ENCODE assay signal across 28 cellular contexts in the genomic region with DNA sequence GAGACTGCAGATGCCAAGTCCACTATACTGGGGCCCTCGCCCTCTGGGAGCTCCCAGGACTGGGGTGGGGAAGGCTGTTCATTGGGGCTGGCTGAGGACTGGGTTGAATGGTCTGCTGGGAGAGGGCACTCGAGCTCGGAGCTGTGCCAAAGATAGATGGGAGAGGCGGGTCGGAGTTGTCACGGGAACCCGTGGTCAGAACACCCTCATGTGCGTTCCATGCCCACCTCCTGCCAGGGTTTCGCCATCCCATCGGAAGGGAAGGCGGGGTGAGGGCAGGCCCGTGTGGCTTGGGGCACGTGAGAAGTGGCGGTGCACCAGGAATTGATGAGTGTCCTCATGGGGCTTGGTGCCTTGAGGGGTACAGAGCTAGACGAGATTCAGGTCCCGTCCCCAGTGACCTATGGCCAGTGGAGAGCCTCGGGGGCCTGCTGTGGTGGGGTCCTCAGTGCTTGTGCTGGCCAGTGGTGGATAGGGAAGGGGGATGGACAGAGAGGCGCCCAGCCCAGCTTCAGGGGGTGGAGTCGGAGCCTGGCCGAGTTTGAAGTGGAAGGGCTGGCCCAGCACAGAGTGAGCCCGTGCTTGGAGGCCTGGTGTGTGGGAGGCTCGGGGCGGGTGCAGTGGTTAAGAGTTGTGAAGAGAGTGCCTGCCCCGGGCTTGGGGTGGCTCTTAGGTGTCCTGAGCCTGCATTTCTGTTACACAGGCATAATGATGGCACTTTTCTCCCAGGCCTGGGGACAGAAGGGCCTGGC. TPM values are rescaled to one million over a fixed set of nuclear protein-coding genes. Genes with fewer than 3 reads are reported as not detected.
DNase-seq lines count a peak whose midpoint lies in the region; ATAC-seq and TF ChIP-seq lines count a peak whose summit lies in the region.
"Had no signal": no experiment of that assay in that cellular context is flagged by ENCODE, and none has a peak within 500 bp of the region (broad histone marks: within the 10 kb centered on the region; RNA-seq: fewer than 3 reads in every experiment).

No MANE protein-coding gene starts in this region.

- H2BK120ac ChIP-seq in neuronal stem cell (ENCODE audit: low read depth, low read length): no peak overlapping the region

- DNase-seq in NCI-H226 (peak; percentile 39), fibroblast of villous mesenchyme (ENCODE audit: low read depth) (peak; percentile 26), neuronal stem cell (ENCODE audit: low spot score) (no peak), psoas muscle (no peak), EL (no peak), HK-2 (ENCODE audit: unreplicated experiment) (no peak)
- DNase-seq in CD4-positive, alpha-beta T cell: no peak
- DNase-seq: activated CD4-positive, alpha-beta T cell treated with anti-CD3 and anti-CD28 coated beads, Interleukin-2, amount 10 ng/mL, durations not matched to agents 24 days and 14 days; activated naive CD8-positive, alpha-beta T cell treated with anti-CD3 and anti-CD28 coated beads, Interleukin-2, amount 50 U/mL, for 24 hours; activated T-cell treated with anti-CD3 and anti-CD28 coated beads, Interleukin-2, amount 50 U/mL, for 48 hours; cerebellar nuclear complex; esophagus squamous epithelium; GOT3; left ventricle myocardium inferior; NCI-H1105; NCI-H774; right lobe of liver; stimulated activated CD4-positive, alpha-beta T cell treated with anti-CD3 and anti-CD28 coated beads, Interleukin-12 subunit alpha, Interleukin-12 subunit beta, amount 100 ng/mL, for 4 hours; stimulated activated CD4-positive, alpha-beta T cell treated with anti-CD3 and anti-CD28 coated beads, Interleukin-4, amount 100 ng/mL, for 4 hours; stimulated activated naive CD4-positive, alpha-beta T cell had no signal

- no peak overlapping the region for H3K4ac ChIP-seq in neuronal stem cell (ENCODE audit: low read length)

- H3K36me3 ChIP-seq in BLaER1 (peaks cover 40% of the 10 kb centered on the region), neuronal stem cell (replicated peaks in 1 of 2; ENCODE audit: control insufficient read depth in 2 of 2, insufficient read depth in 2 of 2, low read length in 2 of 2) (peaks cover 7 to 45% of the 10 kb centered on the region in 2 donors), psoas muscle (ENCODE audit: insufficient read depth in 1 of 2, low read depth in 1 of 2) (peaks cover 0 to 30% of the 10 kb centered on the region in 2 donors)

- H2BK5ac ChIP-seq in neuronal stem cell (ENCODE audit: low read length): no peak overlapping the region

- H2BK15ac ChIP-seq in neuronal stem cell (ENCODE audit: low read length): no peak overlapping the region

- no peaks in the 10 kb centered on the region for H3K27me3 Mint-ChIP-seq in CD4-positive, alpha-beta T cell
- H3K27me3 Mint-ChIP-seq: activated naive CD8-positive, alpha-beta T cell treated with anti-CD3 and anti-CD28 coated beads, Interleukin-2, amount 50 U/mL, for 24 hours had no signal

- H2AFZ ChIP-seq in neuronal stem cell (ENCODE audit: low read length): no peak overlapping the region

- peaks cover 23% of the 10 kb centered on the region for H3K4me1 Mint-ChIP-seq in CD4-positive, alpha-beta T cell (ENCODE audit: low read depth)

- H3K4me1 ChIP-seq in BLaER1 (peaks cover 52% of the 10 kb centered on the region), neuronal stem cell (ENCODE audit: control insufficient read depth in 2 of 2, insufficient read depth in 1 of 2, low read depth in 1 of 2, low read length in 2 of 2) (peaks cover 7 to 19% of the 10 kb centered on the region in 2 donors), psoas muscle (peaks cover 11% of the 10 kb centered on the region)

- peak overlapping the region; percentile 1; the same call in 1 of the 2 replicates for H3K9ac ChIP-seq in BLaER1
- H3K9ac ChIP-seq in neuronal stem cell (ENCODE audit: low read depth, low read length, poor library complexity): no peak overlapping the region

- no peak overlapping the region for H3K18ac ChIP-seq in neuronal stem cell (ENCODE audit: low read length)

- no peak overlapping the region for H3K4me3 ChIP-seq in BLaER1
- H3K4me3 ChIP-seq in fibroblast of villous mesenchyme (ENCODE audit: low read depth, low read length): no peak overlapping the region
- no peak overlapping the region for H3K4me3 ChIP-seq in neuronal stem cell (ENCODE audit: low read length in 2 of 2)
- H3K4me3 ChIP-seq in psoas muscle: no peak overlapping the region
- H3K4me3 ChIP-seq: esophagus squamous epithelium, gastroesophageal sphincter, left ventricle myocardium inferior, right lobe of liver, SK-N-MC, suprapubic skin, vagina had no signal

- H3K14ac ChIP-seq in neuronal stem cell (ENCODE audit: low read length): no peak overlapping the region

- no peak overlapping the region for H3K27ac ChIP-seq in BLaER1
- no peak overlapping the region for H3K27ac ChIP-seq in neuronal stem cell (replicated peaks; ENCODE audit: low read length)
- no peak overlapping the region for H3K27ac ChIP-seq in psoas muscle
- H3K27ac ChIP-seq in CD4-positive, alpha-beta T cell (ENCODE audit: low read depth, low read length): no peak overlapping the region
- H3K27ac ChIP-seq: esophagus squamous epithelium, gastroesophageal sphincter, left ventricle myocardium inferior, right lobe of liver, RWPE1, SK-N-MC, suprapubic skin, vagina, VCaP had no signal

- WGBS in neuronal stem cell (ENCODE audit: extremely low coverage in 2 of 2, insufficient read length in 2 of 2, insufficient replicate concordance in 1 of 2), 2 donors: no CpG with 5 or more reads among the region's 24 CpGs
- WGBS in psoas muscle, 3 donors: 88 to 92% (median 90%) methylated on average over 19 to 24 of the region's 24 CpGs

- H3K27ac Mint-ChIP-seq in CD4-positive, alpha-beta T cell: no peak overlapping the region
- H3K27ac Mint-ChIP-seq: activated CD4-positive, alpha-beta T cell treated with anti-CD3 and anti-CD28 coated beads, Interleukin-2, amount 10 ng/mL, durations not matched to agents 24 days and 14 days; activated naive CD8-positive, alpha-beta T cell treated with anti-CD3 and anti-CD28 coated beads, Interleukin-2, amount 50 U/mL, for 24 hours; T-helper 1 cell treated with Interleukin-12 subunit alpha and Interleukin-12 subunit beta and Interleukin-4 antibody, amounts not matched to agents 30 μg/mL and 1 μg/mL, for 36 hours had no signal

- H2AK5ac ChIP-seq in neuronal stem cell (ENCODE audit: low read depth, low read length): no peak overlapping the region

- H3K4me2 ChIP-seq in BLaER1: peak overlapping the region; percentile 91; the same call in 1 of the 2 replicates
- H3K4me2 ChIP-seq in neuronal stem cell (ENCODE audit: insufficient read depth, low read length, poor library complexity, severe bottlenecking): no peak overlapping the region

- H3K23ac ChIP-seq in neuronal stem cell (ENCODE audit: low read depth, low read length, poor library complexity): peak overlapping the region; percentile 82

- POLR2A ChIA-PET in CD4-positive, alpha-beta T cell (lab: Charles Lee): no interaction called here

- CTCF ChIA-PET in CD4-positive, alpha-beta T cell (lab: Charles Lee): no interaction called here

- H3K36me3 Mint-ChIP-seq in CD4-positive, alpha-beta T cell (ENCODE audit: low read depth): peaks cover 4% of the 10 kb centered on the region

- H4K20me1 ChIP-seq in BLaER1: peaks cover 48% of the 10 kb centered on the region

- no peaks in the 10 kb centered on the region for H3K27me3 ChIP-seq in BLaER1
- H3K27me3 ChIP-seq in neuronal stem cell (ENCODE audit: control insufficient read depth in 3 of 3, insufficient read depth in 3 of 3, low read depth in 1 of 3, low read length in 3 of 3): no peaks in the 10 kb centered on the region
- H3K27me3 ChIP-seq in psoas muscle (ENCODE audit: insufficient read depth in 3 of 3, low read length in 2 of 3): no peaks in the 10 kb centered on the region
- no peaks in the 10 kb centered on the region for H3K27me3 ChIP-seq in CD4-positive, alpha-beta T cell (ENCODE audit: control insufficient read depth, insufficient read depth, low read length)
- H3K27me3 ChIP-seq: esophagus squamous epithelium, gastroesophageal sphincter, right lobe of liver, suprapubic skin, vagina had no signal

- H4K91ac ChIP-seq in neuronal stem cell (ENCODE audit: low read depth, low read length, poor library complexity): no peak overlapping the region

- ATAC-seq in psoas muscle: no peak
- ATAC-seq in CD4-positive, alpha-beta T cell (ENCODE audit: poor library complexity): no peak
- ATAC-seq: activated naive CD8-positive, alpha-beta T cell treated with anti-CD3 and anti-CD28 coated beads, Interleukin-2, amount 50 U/mL, for 24 hours; gastroesophageal sphincter; right lobe of liver had no signal

- H3K79me1 ChIP-seq in neuronal stem cell (ENCODE audit: low read depth, low read length): peaks cover 23% of the 10 kb centered on the region

- no peak overlapping the region for H4K8ac ChIP-seq in neuronal stem cell (ENCODE audit: low read depth, low read length)

- intact Hi-C loops in psoas muscle (cut with DNase I): loop anchor here (5.0 to 10.0 kb wide), 2 partner anchors 47 to 109 kb away; a partner anchor contains a TSS
- intact Hi-C loops in CD4-positive, alpha-beta T cell (cut with DNase I, micrococcal nuclease): loop anchor here in 1 of 2 experiments (5.0 to 10.0 kb wide), 2 partner anchors 87 to 561 kb away; a partner anchor contains a TSS

- no peaks in the 10 kb centered on the region for H3K9me3 Mint-ChIP-seq in CD4-positive, alpha-beta T cell
- H3K9me3 Mint-ChIP-seq: activated CD4-positive, alpha-beta T cell treated with anti-CD3 and anti-CD28 coated beads, Interleukin-2, amount 10 ng/mL, durations not matched to agents 24 days and 14 days; activated naive CD8-positive, alpha-beta T cell treated with anti-CD3 and anti-CD28 coated beads, Interleukin-2, amount 50 U/mL, for 24 hours; T-helper 1 cell treated with Interleukin-12 subunit alpha and Interleukin-12 subunit beta and Interleukin-4 antibody, amounts not matched to agents 30 μg/mL and 1 μg/mL, for 36 hours had no signal

- no peak overlapping the region for H2BK12ac ChIP-seq in neuronal stem cell (ENCODE audit: low read length)

- H3K9me3 ChIP-seq in BLaER1: no peaks in the 10 kb centered on the region
- no peaks in the 10 kb centered on the region for H3K9me3 ChIP-seq in neuronal stem cell (replicated peaks in 1 of 2; ENCODE audit: control insufficient read depth in 2 of 2, insufficient read depth in 1 of 2, low read depth in 1 of 2, low read length in 2 of 2)
- H3K9me3 ChIP-seq in psoas muscle: no peaks in the 10 kb centered on the region
- no peaks in the 10 kb centered on the region for H3K9me3 ChIP-seq in CD4-positive, alpha-beta T cell (ENCODE audit: control insufficient read depth, low read length)
- H3K9me3 ChIP-seq: esophagus squamous epithelium, gastroesophageal sphincter, left ventricle myocardium inferior, right lobe of liver, suprapubic skin, vagina had no signal

- no peak overlapping the region for H3K4me3 Mint-ChIP-seq in CD4-positive, alpha-beta T cell
- H3K4me3 Mint-ChIP-seq: activated CD4-positive, alpha-beta T cell treated with anti-CD3 and anti-CD28 coated beads, Interleukin-2, amount 10 ng/mL, durations not matched to agents 24 days and 14 days; activated naive CD8-positive, alpha-beta T cell treated with anti-CD3 and anti-CD28 coated beads, Interleukin-2, amount 50 U/mL, for 24 hours; T-helper 1 cell treated with Interleukin-12 subunit alpha and Interleukin-12 subunit beta and Interleukin-4 antibody, amounts not matched to agents 30 μg/mL and 1 μg/mL, for 36 hours had no signal

- TF ChIP-seq CTCF in fibroblast of villous mesenchyme (IDR thresholded peaks at IDR 0.05; ENCODE audit: insufficient read depth, low read depth, low read length) (no peak), psoas muscle (IDR thresholded peaks at IDR 0.05) (no peak)
- TF ChIP-seq CTCF in CD4-positive, alpha-beta T cell (IDR thresholded peaks at IDR 0.05): no peak

RNA-seq across cellular contexts. Expression of a gene that starts 4.3 kb away (rescaled TPM):
- total RNA-seq in fibroblast of villous mesenchyme: 3.9 and 7.7 TPM in 2 replicates
- 18.8 TPM for polyA plus RNA-seq in neuronal stem cell (2013, experiment 1 of 2)
- polyA plus RNA-seq in neuronal stem cell (2013, experiment 2 of 2): 19.4 TPM
- total RNA-seq in psoas muscle: 1 to 10 TPM; 2.8 to 9.4 (median 7.2) TPM
- 1 to 10 TPM; 4.4 to 7.4 (median 5.6) TPM for polyA plus RNA-seq in psoas muscle
- total RNA-seq in CD4-positive, alpha-beta T cell: 1 to 10 TPM; 3.7 to 3.8 TPM

RNA-seq across cellular contexts. Expression of a gene that starts 14.9 kb away (rescaled TPM):
- total RNA-seq in fibroblast of villous mesenchyme (35.4 and 41.9 TPM in 2 replicates), psoas muscle (1 to 10 TPM; 1.2 to 2.7 (median 1.7) TPM)
- polyA plus RNA-seq in neuronal stem cell (2013, experiment 1 of 2): 3.7 TPM
- polyA plus RNA-seq in neuronal stem cell (2013, experiment 2 of 2): 3.8 TPM
- 1 to 10 TPM; 1.3 to 2.2 (median 1.8) TPM for polyA plus RNA-seq in psoas muscle
- total RNA-seq in CD4-positive, alpha-beta T cell: 1 to 10 TPM; 1.8 to 3.2 TPM

RNA-seq across cellular contexts. Expression of a gene that starts 41.9 kb away (rescaled TPM):
- total RNA-seq in fibroblast of villous mesenchyme (1.3 TPM in 2 replicates), psoas muscle (1 to 10 TPM; 2.0 to 6.7 (median 2.5) TPM)
- 4.0 TPM for polyA plus RNA-seq in neuronal stem cell (2013, experiment 1 of 2)
- 3.9 TPM for polyA plus RNA-seq in neuronal stem cell (2013, experiment 2 of 2)
- polyA plus RNA-seq in psoas muscle: 1 to 10 TPM in 2 of 3 donors, under 1 TPM in 1; 0.73 to 2.6 (median 1.8) TPM
- total RNA-seq in CD4-positive, alpha-beta T cell: 1 to 10 TPM; 2.2 to 2.6 TPM

RNA-seq across cellular contexts. Expression of a gene that starts 46.2 kb away (rescaled TPM):
- total RNA-seq in fibroblast of villous mesenchyme (10.0 and 12.5 TPM in 2 replicates), psoas muscle (10 to 100 TPM; 23.8 to 31.2 (median 28.6) TPM)
- 29.0 TPM for polyA plus RNA-seq in neuronal stem cell (2013, experiment 1 of 2)
- 28.1 TPM for polyA plus RNA-seq in neuronal stem cell (2013, experiment 2 of 2)
- polyA plus RNA-seq in psoas muscle: 10 to 100 TPM; 31.7 to 75.2 (median 54.9) TPM
- 10 to 100 TPM; 17.3 to 18.5 TPM for total RNA-seq in CD4-positive, alpha-beta T cell

Comparison
In these comparisons a context has a peak if more than half of its experiments do, and no peak if none do; other contexts are left out.
1. DNase-seq: peak in NCI-H226 (single experiment) and fibroblast of villous mesenchyme (single experiment); none in neuronal stem cell (single experiment), psoas muscle (0 of 2), EL (single experiment), HK-2 (single experiment) and CD4-positive, alpha-beta T cell (0 of 10).